ENCODE assay signal across 8 cellular contexts in the genomic region with DNA sequence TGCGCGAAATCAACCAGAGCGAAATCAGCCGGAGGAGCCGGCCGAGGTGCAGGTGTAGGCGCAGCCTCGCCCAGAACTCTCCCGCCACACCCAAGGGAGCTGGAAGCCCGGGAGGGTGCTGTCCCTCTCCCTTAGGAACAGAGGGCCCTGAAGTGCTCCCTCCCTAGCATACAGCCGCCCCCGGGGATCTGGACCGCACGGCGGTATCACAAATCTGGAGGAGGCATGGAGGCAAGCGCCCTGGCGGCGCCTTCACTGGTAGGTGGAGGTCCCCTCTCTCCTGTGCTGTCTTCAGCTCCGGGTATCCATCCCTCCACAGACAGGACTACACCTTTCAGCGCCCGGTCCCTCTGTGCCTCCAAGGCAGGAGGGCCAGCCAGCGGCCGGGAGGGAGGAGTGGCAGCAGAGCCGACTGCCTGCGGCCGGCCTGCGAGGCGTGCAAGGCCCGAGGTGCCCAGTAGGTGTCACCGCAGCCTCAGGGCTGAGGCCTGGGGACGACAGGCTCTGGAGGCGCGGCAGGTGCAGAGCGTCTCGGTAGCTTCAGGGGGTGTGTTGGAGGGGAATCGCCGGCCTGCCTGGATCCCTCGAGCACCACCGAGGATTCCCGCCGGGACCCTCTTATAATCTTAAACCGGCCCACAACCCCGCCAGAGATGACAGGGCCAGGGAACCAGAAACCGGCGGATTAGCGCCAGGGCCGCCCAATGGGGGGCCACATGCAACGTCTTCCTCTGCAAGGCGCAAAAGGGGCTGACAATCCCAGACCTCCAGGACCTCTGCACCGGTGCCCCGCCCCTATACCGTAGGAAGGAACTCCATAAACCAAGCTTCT. TPM values are rescaled to one million over a fixed set of nuclear protein-coding genes. Genes with fewer than 3 reads are reported as not detected.
DNase-seq lines count a peak whose midpoint lies in the region; ATAC-seq and TF ChIP-seq lines count a peak whose summit lies in the region.

No MANE protein-coding gene starts in this region.

- ATAC-seq in CD8-positive, alpha-beta T cell = peak; percentile 96
- peak; percentile 92 for ATAC-seq in GM21367 (IDR thresholded peaks at IDR 0.05; ENCODE audit: unreplicated experiment)
- peak; percentile 84 for ATAC-seq in Panc1
- peak; percentile 92 for ATAC-seq in activated T-helper 17 cell treated with anti-CD3 and anti-CD28 coated beads, Interleukin-2, amount 50 U/mL, for 72 hours (replicated peaks)
- peak; percentile 63 for ATAC-seq in foreskin keratinocyte

- peaks cover 26% of the 10 kb centered on the region for H3K4me1 Mint-ChIP-seq in CD8-positive, alpha-beta T cell (ENCODE audit: low read depth)
- H3K4me1 Mint-ChIP-seq in activated T-helper 17 cell treated with anti-CD3 and anti-CD28 coated beads, Interleukin-2, amount 50 U/mL, for 72 hours = peaks cover 3% of the 10 kb centered on the region

- no peaks in the 10 kb centered on the region for H3K9me3 Mint-ChIP-seq in CD8-positive, alpha-beta T cell
- no peaks in the 10 kb centered on the region for H3K9me3 Mint-ChIP-seq in activated T-helper 17 cell treated with anti-CD3 and anti-CD28 coated beads, Interleukin-2, amount 50 U/mL, for 72 hours

- H3K4me3 ChIP-seq in CD8-positive, alpha-beta T cell (ENCODE audit: low read depth, low read length) = no peak overlapping the region
- H3K4me3 ChIP-seq in HUES48 (ENCODE audit: low read depth, low read length) = peak overlapping the region; percentile 50; the same call in 1 of the 2 replicates
- H3K4me3 ChIP-seq in Panc1 (ENCODE audit: low read depth in 2 of 2, low read length in 2 of 2) = peak overlapping the region; percentile 0 to 37; a peak in 3 of 4 replicates
- H3K4me3 ChIP-seq in neutrophil (ENCODE audit: low read depth in 1 of 2, low read length in 1 of 2) = no peak overlapping the region

- peak overlapping the region; percentile 55 for H3K4me3 Mint-ChIP-seq in CD8-positive, alpha-beta T cell
- peak overlapping the region; percentile 46 for H3K4me3 Mint-ChIP-seq in activated T-helper 17 cell treated with anti-CD3 and anti-CD28 coated beads, Interleukin-2, amount 50 U/mL, for 72 hours

- no peak overlapping the region for H3K27ac Mint-ChIP-seq in CD8-positive, alpha-beta T cell
- no peak overlapping the region for H3K27ac Mint-ChIP-seq in activated T-helper 17 cell treated with anti-CD3 and anti-CD28 coated beads, Interleukin-2, amount 50 U/mL, for 72 hours

- peak; percentile 92 for TF ChIP-seq CTCF in CD8-positive, alpha-beta T cell (IDR thresholded peaks at IDR 0.05)
- TF ChIP-seq CTCF in Panc1 (IDR thresholded peaks at IDR 0.05) = peak; percentile 97
- TF ChIP-seq CTCF in foreskin keratinocyte (conservative IDR thresholded peaks at IDR 0.05) = peak; percentile 84
- peak; percentile 68 for TF ChIP-seq CTCF in neutrophil (IDR thresholded peaks at IDR 0.05)

- no peaks in the 10 kb centered on the region for H3K9me3 ChIP-seq in CD8-positive, alpha-beta T cell (ENCODE audit: low read length)
- H3K9me3 ChIP-seq in HUES48 (ENCODE audit: control insufficient read depth, insufficient read depth, low read length) (no peaks in the 10 kb centered on the region), Panc1 (ENCODE audit: control insufficient read depth, insufficient read depth, low read depth, low read length) (no peaks in the 10 kb centered on the region), neutrophil (no peaks in the 10 kb centered on the region)

- peak; percentile 62 to 83 (median 71) for DNase-seq in CD8-positive, alpha-beta T cell
- DNase-seq in Panc1 (ENCODE audit: low read depth, low spot score) (no peak), foreskin keratinocyte (peak in 1 of 2 donors; percentile 17), substantia nigra (lab: John Stamatoyannopoulos, UW) (peak in 45 of 49 donors; percentile 5 to 78 (median 50))

- BruUV-seq in Panc1 (replicated peaks; lab: Mats Ljungman, UMichigan) = no TSS peak

- H3K9ac ChIP-seq in HUES48 (ENCODE audit: low read depth, low read length) = no peak overlapping the region

- H3K36me3 ChIP-seq in CD8-positive, alpha-beta T cell (ENCODE audit: insufficient read depth, low read length) = no peaks in the 10 kb centered on the region
- H3K36me3 ChIP-seq in HUES48 (ENCODE audit: control insufficient read depth, insufficient read depth, low read length) (no peaks in the 10 kb centered on the region), Panc1 (ENCODE audit: control insufficient read depth, insufficient read depth, low read length) (no peaks in the 10 kb centered on the region), neutrophil (no peaks in the 10 kb centered on the region)

- peaks cover 35% of the 10 kb centered on the region for H3K4me1 ChIP-seq in CD8-positive, alpha-beta T cell (ENCODE audit: insufficient read depth, low read length)
- H3K4me1 ChIP-seq in HUES48 (ENCODE audit: control insufficient read depth, insufficient read depth, low read length) (peaks cover 31% of the 10 kb centered on the region), Panc1 (ENCODE audit: control insufficient read depth, insufficient read depth, low read length) (peaks cover 21% of the 10 kb centered on the region), foreskin keratinocyte (no peaks in the 10 kb centered on the region), neutrophil (ENCODE audit: control insufficient read depth in 1 of 2, insufficient read depth in 1 of 2, low read depth in 1 of 2, low read length in 1 of 2) (peaks cover 3 to 32% of the 10 kb centered on the region in 2 experiments)

- peaks cover 26% of the 10 kb centered on the region for H3K27me3 ChIP-seq in CD8-positive, alpha-beta T cell (ENCODE audit: insufficient read depth, low read length)
- H3K27me3 ChIP-seq in HUES48 (ENCODE audit: control insufficient read depth, insufficient read depth, low read length) (peaks cover 95% of the 10 kb centered on the region), Panc1 (ENCODE audit: control insufficient read depth, insufficient read depth, low read length) (peaks cover 26% of the 10 kb centered on the region), foreskin keratinocyte (peaks cover 87% of the 10 kb centered on the region), neutrophil (peaks cover 100% of the 10 kb centered on the region)

- POLR2A ChIA-PET in CD8-positive, alpha-beta T cell (lab: Charles Lee) = interaction anchor here (0.9 kb wide), 1 partner anchor 97 kb away, joined by 5 read pairs; no protein-coding TSS in a partner anchor
- POLR2A ChIA-PET in Panc1 (lab: Charles Lee) = interaction anchor here (0.6 kb wide), 1 partner anchor 100 kb away, joined by 3 read pairs; no protein-coding TSS in a partner anchor

- in situ Hi-C loops in Panc1 (cut with HindIII; ENCODE audit: low pct_unique_long_range_greater_than_20kb, low sequenced_read_pairs) = no loop called here

- peaks cover 58% of the 10 kb centered on the region for H3K27me3 Mint-ChIP-seq in CD8-positive, alpha-beta T cell (ENCODE audit: low read depth)
- H3K27me3 Mint-ChIP-seq in activated T-helper 17 cell treated with anti-CD3 and anti-CD28 coated beads, Interleukin-2, amount 50 U/mL, for 72 hours = peaks cover 41% of the 10 kb centered on the region

- intact Hi-C loops in CD8-positive, alpha-beta T cell (cut with DNase I, micrococcal nuclease) = loop anchor here (1.0 to 2.0 kb wide), 6 partner anchors 61 to 241 kb away; no protein-coding TSS in a partner anchor
- intact Hi-C loops in Panc1 (cut with micrococcal nuclease; ENCODE audit: unreplicated experiment) = loop anchor here (5.0 to 10.0 kb wide), 3 partner anchors 59 to 247 kb away; partner anchors contain the start of gene PTPRN

- no peak overlapping the region for H3K27ac ChIP-seq in CD8-positive, alpha-beta T cell (ENCODE audit: low read depth, low read length)
- H3K27ac ChIP-seq in HUES48 (ENCODE audit: low read depth, low read length) (no peak overlapping the region), Panc1 (ENCODE audit: low read length) (no peak overlapping the region), foreskin keratinocyte (no peak overlapping the region), neutrophil (no peak overlapping the region), substantia nigra (ENCODE audit: low read depth, low read length, poor library complexity, severe bottlenecking) (no peak overlapping the region)

- CTCF ChIA-PET in CD8-positive, alpha-beta T cell (lab: Charles Lee) = interaction anchor here (0.7 to 6.3 kb wide), 42 partner anchors 8 to 321 kb away, joined by 3 to 98 read pairs (median 5); partner anchors contain the start of gene NHEJ1
- CTCF ChIA-PET in Panc1 (lab: Charles Lee) = interaction anchor here (0.8 to 2.7 kb wide), 10 partner anchors 28 to 97 kb away, joined by 3 to 17 read pairs (median 4); no protein-coding TSS in a partner anchor

- H3K36me3 Mint-ChIP-seq in CD8-positive, alpha-beta T cell = no peaks in the 10 kb centered on the region
- H3K36me3 Mint-ChIP-seq in activated T-helper 17 cell treated with anti-CD3 and anti-CD28 coated beads, Interleukin-2, amount 50 U/mL, for 72 hours (ENCODE audit: low read depth) = no peaks in the 10 kb centered on the region

RNA-seq across cellular contexts. Expression of gene IHH, which starts 2.8 kb away (rescaled TPM):
- total RNA-seq in CD8-positive, alpha-beta T cell = not detected
- total RNA-seq in Panc1 (2021; ENCODE audit: unreplicated experiment) (0.23 TPM), foreskin keratinocyte (not detected in 2 replicates)
- polyA plus RNA-seq in Panc1 (2012; ENCODE audit: insufficient read length) = 0.15 TPM
- under 1 TPM; 0.28 to 0.29 TPM for total RNA-seq in activated T-helper 17 cell treated with anti-CD3 and anti-CD28 coated beads, Interleukin-2, amount 50 U/mL, for 72 hours
- polyA plus RNA-seq in foreskin keratinocyte = 0.04 TPM in 1 of 2 replicates, not detected in the other

RNA-seq across cellular contexts. Expression of gene CFAP65, which starts 16.6 kb away (rescaled TPM):
- total RNA-seq in CD8-positive, alpha-beta T cell = not detected
- total RNA-seq in Panc1 (2021; ENCODE audit: unreplicated experiment) (0.33 TPM), foreskin keratinocyte (not detected in 2 replicates)
- polyA plus RNA-seq in Panc1 (2012; ENCODE audit: insufficient read length) = 0.10 TPM
- total RNA-seq in activated T-helper 17 cell treated with anti-CD3 and anti-CD28 coated beads, Interleukin-2, amount 50 U/mL, for 72 hours = not detected
- not detected in 2 replicates for polyA plus RNA-seq in foreskin keratinocyte

Comparison
In these comparisons a context has a peak if more than half of its experiments do, and no peak if none do; other contexts are left out.
1. H3K4me3 ChIP-seq: peak in HUES48 (single experiment) and Panc1 (2 of 2); none in CD8-positive, alpha-beta T cell (single experiment) and neutrophil (0 of 2).
2. Peak in every context shown above with its lines, with median percentiles within 50 percentile points of each other: ATAC-seq and CTCF ChIP-seq.